ENCODE assay signal across 13 cellular contexts in genomic region chr2:159946326-159946992, GRCh38. TPM values are rescaled to one million over a fixed set of nuclear protein-coding genes. Genes with fewer than 3 reads are reported as not detected.
DNase-seq lines count a peak whose midpoint lies in the region; ATAC-seq, FAIRE-seq and TF ChIP-seq lines count a peak whose summit lies in the region.
"Had no signal": no experiment of that assay in that cellular context is flagged by ENCODE, and none has a peak within 500 bp of the region (broad histone marks: within the 10 kb centered on the region; RNA-seq: fewer than 3 reads in every experiment).

No MANE protein-coding gene starts in this region.

- POLR2A ChIA-PET in PC-3 (lab: Charles Lee; ENCODE audit: unreplicated experiment), result no interaction called here

- no peaks in the 10 kb centered on the region for H3K27me3 ChIP-seq in PC-3 (ENCODE audit: low read length)
- no peaks in the 10 kb centered on the region for H3K27me3 ChIP-seq in psoas muscle (ENCODE audit: insufficient read depth in 3 of 3, low read length in 2 of 3)
- H3K27me3 ChIP-seq: Peyer's patch had no signal

- H3F3A ChIP-seq in PC-3 (ENCODE audit: low read length, unreplicated experiment), result no peaks in the 10 kb centered on the region

- H2AFZ ChIP-seq in PC-3 (ENCODE audit: low read length), result no peak overlapping the region

- H3K9me3 ChIP-seq in PC-3 (ENCODE audit: low read length), result no peaks in the 10 kb centered on the region
- no peaks in the 10 kb centered on the region for H3K9me3 ChIP-seq in psoas muscle
- H3K9me3 ChIP-seq: Peyer's patch had no signal

- H3K36me3 ChIP-seq in PC-3 (ENCODE audit: low read depth, low read length) (no peaks in the 10 kb centered on the region), psoas muscle (ENCODE audit: insufficient read depth in 1 of 2, low read depth in 1 of 2) (no peaks in the 10 kb centered on the region)
- H3K36me3 ChIP-seq: Peyer's patch had no signal

- H3K4me1 ChIP-seq in PC-3 (ENCODE audit: insufficient read depth, low read length) (peaks cover 25% of the 10 kb centered on the region), psoas muscle (no peaks in the 10 kb centered on the region)
- H3K4me1 ChIP-seq: Peyer's patch had no signal

- intact Hi-C loops in PC-3 (cut with micrococcal nuclease), result loop anchor here (1.0 to 2.0 kb wide), 2 partner anchors 22 to 186 kb away; no protein-coding TSS in a partner anchor
- intact Hi-C loops in psoas muscle (cut with DNase I), result no loop called here

- 0 out of 2 replicates have a peak overlapping the region, but pooled peaks have one; percentile 2 for H3K4me3 ChIP-seq in PC-3 (ENCODE audit: low read length)
- H3K4me3 ChIP-seq in psoas muscle, result no peak overlapping the region
- H3K4me3 ChIP-seq: Peyer's patch had no signal

- CTCF ChIA-PET in PC-3 (lab: Charles Lee), result no interaction called here

- peak; percentile 90 for ATAC-seq in PC-3
- no peak for ATAC-seq in psoas muscle
- no peak for ATAC-seq in GM19035 (IDR thresholded peaks at IDR 0.05; ENCODE audit: unreplicated experiment)
- ATAC-seq in HG02678 (IDR thresholded peaks at IDR 0.05; ENCODE audit: unreplicated experiment), result no peak

- FAIRE-seq in H54 (lab: Jason Lieb, UNC) (peak; percentile 30), endometrium (lab: Jason Lieb, UNC) (peak; percentile 98)

- TF ChIP-seq CTCF in PC-3 (conservative IDR thresholded peaks at IDR 0.05; ENCODE audit: low read depth, low read length) (no peak), psoas muscle (IDR thresholded peaks at IDR 0.05) (no peak), GM13976 (IDR thresholded peaks at IDR 0.05; ENCODE audit: borderline replicate concordance, control extremely low read depth, extremely low read depth, insufficient read depth, missing control alignments) (no peak)

- DNase-seq in H54 (ENCODE audit: insufficient read length, low spot score) (no peak), PC-3 (peak; percentile 89), retina (peak; percentile 77), psoas muscle (no peak), GM13976 (ENCODE audit: low spot score) (no peak)
- DNase-seq: activated T-cell treated with anti-CD3 and anti-CD28 coated beads, Interleukin-2, amount 50 U/mL, for 1 hour; effector memory CD4-positive, alpha-beta T cell; NCI-H1048; Peyer's patch had no signal

- 23 to 31% (median 27%) methylated on average over 1 of the region's 1 CpG for WGBS in psoas muscle, 3 donors

- H3K9ac ChIP-seq in PC-3 (ENCODE audit: low read length), result no peak overlapping the region; the same call in 1 of the 2 replicates

- BruUV-seq in PC-3 (replicated peaks; lab: Mats Ljungman, UMichigan), result no TSS peak

- H3K4me2 ChIP-seq in PC-3 (ENCODE audit: low read length), result peak overlapping the region; percentile 52

- in situ Hi-C loops in GM13976 (cut with MboI; ENCODE audit: low sequenced_read_pairs, unreplicated experiment), result no loop called here

- TF ChIP-seq POLR2A in H54 (IDR thresholded peaks at IDR 0.05; ENCODE audit: low read depth, low read length), result no peak

- H3K27ac ChIP-seq in PC-3 (ENCODE audit: low read length) (peak overlapping the region; percentile 68), psoas muscle (no peak overlapping the region)

- no peaks in the 10 kb centered on the region for H3K9me2 ChIP-seq in PC-3 (replicated peaks; ENCODE audit: low read length)

- H4K20me1 ChIP-seq in PC-3 (ENCODE audit: low read length), result no peaks in the 10 kb centered on the region

- no peaks in the 10 kb centered on the region for H3K79me2 ChIP-seq in PC-3 (ENCODE audit: low read length)

RNA-seq across cellular contexts. Expression of gene LY75, which starts 41.9 kb away (rescaled TPM):
- total RNA-seq in PC-3 (2014; rRNA removed), result not detected in 2 replicates
- under 1 TPM; 0.29 to 0.43 (median 0.33) TPM for total RNA-seq in psoas muscle
- polyA plus RNA-seq in psoas muscle, result under 1 TPM; 0.17 to 0.34 (median 0.22) TPM
- total RNA-seq: H4 had no signal

Comparison
In these comparisons a context has a peak if more than half of its experiments do, and no peak if none do; other contexts are left out.
1. DNase-seq: peak in PC-3 (single experiment) and retina (single experiment); none in H54 (single experiment), psoas muscle (0 of 2) and GM13976 (single experiment).